1 cellular context compared by ENCODE assay signal in genomic region chr16:85422374-85423185, GRCh38.
TF ChIP-seq lines count a peak whose summit lies in the region.

No MANE protein-coding gene starts in this region.

TF ChIP-seq in HepG2, 621 proteins besides CTCF, POLR2A, EP300 and RAD21 (continued from another document and continues in another):
- TF ChIP-seq, protein P1, sequence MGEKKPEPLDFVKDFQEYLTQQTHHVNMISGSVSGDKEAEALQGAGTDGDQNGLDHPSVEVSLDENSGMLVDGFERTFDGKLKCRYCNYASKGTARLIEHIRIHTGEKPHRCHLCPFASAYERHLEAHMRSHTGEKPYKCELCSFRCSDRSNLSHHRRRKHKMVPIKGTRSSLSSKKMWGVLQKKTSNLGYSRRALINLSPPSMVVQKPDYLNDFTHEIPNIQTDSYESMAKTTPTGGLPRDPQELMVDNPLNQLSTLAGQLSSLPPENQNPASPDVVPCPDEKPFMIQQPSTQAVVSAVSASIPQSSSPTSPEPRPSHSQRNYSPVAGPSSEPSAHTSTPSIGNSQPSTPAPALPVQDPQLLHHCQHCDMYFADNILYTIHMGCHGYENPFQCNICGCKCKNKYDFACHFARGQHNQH (CRISPR knock-in tag; IDR thresholded peaks at IDR 0.05): peak; percentile 86
- no peak for TF ChIP-seq ZNF552 (CRISPR knock-in tag; IDR thresholded peaks at IDR 0.05; ENCODE audit: borderline replicate concordance)
- no peak for TF ChIP-seq ZNF75D (CRISPR knock-in tag; IDR thresholded peaks at IDR 0.05; ENCODE audit: borderline replicate concordance)
- no peak for TF ChIP-seq ZUFSP (CRISPR knock-in tag; IDR thresholded peaks at IDR 0.05; ENCODE audit: borderline replicate concordance)
- TF ChIP-seq ZNF576 (CRISPR knock-in tag; IDR thresholded peaks at IDR 0.05): no peak
- no peak for TF ChIP-seq NFYC (CRISPR knock-in tag; IDR thresholded peaks at IDR 0.05)
- no peak for TF ChIP-seq U2AF1 (optimal IDR thresholded peaks at IDR 0.05; ENCODE audit: low read depth, low read length)
- TF ChIP-seq PAF1 (CRISPR knock-in tag; IDR thresholded peaks at IDR 0.05): no peak
- 0 out of 2 replicates have a peak, but pooled peaks have one; percentile 34 for TF ChIP-seq GZF1 (CRISPR knock-in tag; IDR thresholded peaks at IDR 0.05)
- TF ChIP-seq ZSCAN20 (CRISPR knock-in tag; IDR thresholded peaks at IDR 0.05; ENCODE audit: borderline replicate concordance): peak; percentile 70; the same call in 1 of the 2 replicates
- no peak for TF ChIP-seq CBX2 (IDR thresholded peaks at IDR 0.05; ENCODE audit: low read depth, low read length)
- TF ChIP-seq CBX2 (CRISPR knock-in tag; IDR thresholded peaks at IDR 0.05; ENCODE audit: low read depth): no peak
- TF ChIP-seq ZMYM3 (CRISPR knock-in tag; IDR thresholded peaks at IDR 0.05): peak; percentile 90
- no peak for TF ChIP-seq PRMT3 (CRISPR knock-in tag; IDR thresholded peaks at IDR 0.05; ENCODE audit: borderline replicate concordance, low read depth)
- TF ChIP-seq IKZF1 (IDR thresholded peaks at IDR 0.05): no peak
- TF ChIP-seq ZNF253 (CRISPR knock-in tag; IDR thresholded peaks at IDR 0.05; ENCODE audit: borderline replicate concordance): no peak; the same call in 1 of the 2 replicates
- TF ChIP-seq ZNF724P (CRISPR knock-in tag; IDR thresholded peaks at IDR 0.05; ENCODE audit: borderline replicate concordance): no peak
- no peak; the same call in 1 of the 2 replicates for TF ChIP-seq ZBTB7A (CRISPR knock-in tag; IDR thresholded peaks at IDR 0.05)
- TF ChIP-seq NFIB (CRISPR knock-in tag; IDR thresholded peaks at IDR 0.05; ENCODE audit: borderline replicate concordance): no peak
- peak; percentile 88; the same call in 1 of the 2 replicates for TF ChIP-seq TARDBP (CRISPR knock-in tag; IDR thresholded peaks at IDR 0.05)
- TF ChIP-seq, protein P2, sequence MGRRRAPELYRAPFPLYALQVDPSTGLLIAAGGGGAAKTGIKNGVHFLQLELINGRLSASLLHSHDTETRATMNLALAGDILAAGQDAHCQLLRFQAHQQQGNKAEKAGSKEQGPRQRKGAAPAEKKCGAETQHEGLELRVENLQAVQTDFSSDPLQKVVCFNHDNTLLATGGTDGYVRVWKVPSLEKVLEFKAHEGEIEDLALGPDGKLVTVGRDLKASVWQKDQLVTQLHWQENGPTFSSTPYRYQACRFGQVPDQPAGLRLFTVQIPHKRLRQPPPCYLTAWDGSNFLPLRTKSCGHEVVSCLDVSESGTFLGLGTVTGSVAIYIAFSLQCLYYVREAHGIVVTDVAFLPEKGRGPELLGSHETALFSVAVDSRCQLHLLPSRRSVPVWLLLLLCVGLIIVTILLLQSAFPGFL (CRISPR knock-in tag; IDR thresholded peaks at IDR 0.05): 0 out of 2 replicates have a peak, but pooled peaks have one; percentile 35
- no peak for TF ChIP-seq NFE2 (CRISPR knock-in tag; IDR thresholded peaks at IDR 0.05)
- TF ChIP-seq FOSL1 (CRISPR knock-in tag; IDR thresholded peaks at IDR 0.05; ENCODE audit: borderline replicate concordance): peak; percentile 61; the same call in 1 of the 2 replicates
- TF ChIP-seq SMAD3 (CRISPR knock-in tag; IDR thresholded peaks at IDR 0.05): peak; percentile 99
- no peak for TF ChIP-seq ZNF850 (CRISPR knock-in tag; conservative IDR thresholded peaks at IDR 0.05)
- TF ChIP-seq EHMT2 (IDR thresholded peaks at IDR 0.05; ENCODE audit: borderline replicate concordance, low read depth, low read length): no peak
- peak; percentile 79 for TF ChIP-seq ZNF230 (CRISPR knock-in tag; IDR thresholded peaks at IDR 0.05)
- no peak for TF ChIP-seq CEBPZ (IDR thresholded peaks at IDR 0.05; ENCODE audit: low read length)
- TF ChIP-seq RARG (CRISPR knock-in tag; IDR thresholded peaks at IDR 0.05; ENCODE audit: low read depth): 0 out of 2 replicates have a peak, but pooled peaks have one; percentile 37
- TF ChIP-seq MYPOP (CRISPR knock-in tag; IDR thresholded peaks at IDR 0.05): peak; percentile 91; the same call in 1 of the 2 replicates
- TF ChIP-seq ZNF414 (CRISPR knock-in tag; IDR thresholded peaks at IDR 0.05): no peak
- peak; percentile 71 for TF ChIP-seq ZBED4 (CRISPR knock-in tag; IDR thresholded peaks at IDR 0.05; ENCODE audit: borderline replicate concordance)
- 0 out of 2 replicates have a peak, but pooled peaks have one; percentile 3 for TF ChIP-seq ZNF616 (CRISPR knock-in tag; IDR thresholded peaks at IDR 0.05; ENCODE audit: low read depth)
- TF ChIP-seq ATF6 (CRISPR knock-in tag; conservative IDR thresholded peaks at IDR 0.05): no peak
- peak; percentile 61; the same call in 1 of the 2 replicates for TF ChIP-seq ZNF10 (CRISPR knock-in tag; IDR thresholded peaks at IDR 0.05; ENCODE audit: borderline replicate concordance, low read depth)
- no peak; the same call in 1 of the 2 replicates for TF ChIP-seq ZBTB49 (CRISPR knock-in tag; IDR thresholded peaks at IDR 0.05; ENCODE audit: borderline replicate concordance)
- TF ChIP-seq NCOA1 (CRISPR knock-in tag; IDR thresholded peaks at IDR 0.05): no peak
- no peak for TF ChIP-seq ZNF784 (CRISPR knock-in tag; IDR thresholded peaks at IDR 0.05; ENCODE audit: borderline replicate concordance)
- no peak for TF ChIP-seq FIP1L1 (IDR thresholded peaks at IDR 0.05; ENCODE audit: borderline replicate concordance, insufficient read depth, low read depth, low read length)
- TF ChIP-seq, protein P3, sequence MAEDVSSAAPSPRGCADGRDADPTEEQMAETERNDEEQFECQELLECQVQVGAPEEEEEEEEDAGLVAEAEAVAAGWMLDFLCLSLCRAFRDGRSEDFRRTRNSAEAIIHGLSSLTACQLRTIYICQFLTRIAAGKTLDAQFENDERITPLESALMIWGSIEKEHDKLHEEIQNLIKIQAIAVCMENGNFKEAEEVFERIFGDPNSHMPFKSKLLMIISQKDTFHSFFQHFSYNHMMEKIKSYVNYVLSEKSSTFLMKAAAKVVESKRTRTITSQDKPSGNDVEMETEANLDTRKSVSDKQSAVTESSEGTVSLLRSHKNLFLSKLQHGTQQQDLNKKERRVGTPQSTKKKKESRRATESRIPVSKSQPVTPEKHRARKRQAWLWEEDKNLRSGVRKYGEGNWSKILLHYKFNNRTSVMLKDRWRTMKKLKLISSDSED (CRISPR knock-in tag; IDR thresholded peaks at IDR 0.05): no peak
